In genomic region chr2:25920786-25921390, GRCh38 we compare ENCODE assay signal across 26 cellular contexts.
"Had no signal": no experiment of that assay in that cellular context is flagged by ENCODE, and none has a peak within 500 bp of the region (broad histone marks: within the 10 kb centered on the region; RNA-seq: fewer than 3 reads in every experiment).

No MANE protein-coding gene starts in this region.

- H3K9me3 Mint-ChIP-seq: activated CD4-positive, alpha-beta memory T cell treated with anti-CD3 and anti-CD28 coated beads for 36 hours; activated CD4-positive, alpha-beta T cell treated with anti-CD3 and anti-CD28 coated beads, Interleukin-2, amount 10 ng/mL, durations not matched to agents 7 days and 5 days; activated naive CD4-positive, alpha-beta T cell treated with anti-CD3 and anti-CD28 coated beads, Interleukin-2, amount 50 U/mL, for 72 hours; activated naive CD8-positive, alpha-beta T cell treated with anti-CD3 and anti-CD28 coated beads, Interleukin-2, amount 50 U/mL, for 24 hours; activated T-cell treated with anti-CD3 and anti-CD28 coated beads, Interleukin-2, amount 50 U/mL, for 4 hours; T-cell had no signal

- H3K4me3 Mint-ChIP-seq: activated CD4-positive, alpha-beta memory T cell treated with anti-CD3 and anti-CD28 coated beads for 36 hours; activated CD4-positive, alpha-beta T cell treated with anti-CD3 and anti-CD28 coated beads, Interleukin-2, amount 10 ng/mL, durations not matched to agents 7 days and 5 days; activated naive CD8-positive, alpha-beta T cell treated with anti-CD3 and anti-CD28 coated beads, Interleukin-2, amount 50 U/mL, for 24 hours; activated T-cell treated with anti-CD3 and anti-CD28 coated beads, Interleukin-2, amount 50 U/mL, for 4 hours; brain; T-cell had no signal

- H3K27ac Mint-ChIP-seq: activated CD4-positive, alpha-beta memory T cell treated with anti-CD3 and anti-CD28 coated beads for 36 hours; activated CD4-positive, alpha-beta T cell treated with anti-CD3 and anti-CD28 coated beads, Interleukin-2, amount 10 ng/mL, durations not matched to agents 7 days and 5 days; activated naive CD4-positive, alpha-beta T cell treated with anti-CD3 and anti-CD28 coated beads, Interleukin-2, amount 50 U/mL, for 72 hours; activated naive CD8-positive, alpha-beta T cell treated with anti-CD3 and anti-CD28 coated beads, Interleukin-2, amount 50 U/mL, for 24 hours; brain; T-cell had no signal

- H3K4me1 Mint-ChIP-seq: brain had no signal

- H3K27me3 Mint-ChIP-seq: activated CD4-positive, alpha-beta memory T cell treated with anti-CD3 and anti-CD28 coated beads for 36 hours; T-cell had no signal

- FAIRE-seq: astrocyte, TTC549 had no signal

- H3K4me3 ChIP-seq: SK-N-MC had no signal

- H3K27ac ChIP-seq: SK-N-MC had no signal

- DNase-seq: activated CD4-positive, alpha-beta memory T cell treated with anti-CD3 and anti-CD28 coated beads for 36 hours; activated CD4-positive, alpha-beta T cell treated with anti-CD3 and anti-CD28 coated beads, Interleukin-2, amount 10 ng/mL, durations not matched to agents 7 days and 5 days; activated CD4-positive, CD25-positive, alpha-beta regulatory T cell; activated CD8-positive, alpha-beta memory T cell treated with anti-CD3 and anti-CD28 coated beads for 24 hours; activated effector memory CD4-positive, alpha-beta T cell treated with anti-CD3 and anti-CD28 coated beads, Interleukin-2, amount 50 U/mL, for 16 hours; activated naive CD4-positive, alpha-beta T cell treated with Interleukin-2 at 50 U/mL for 16 hours; activated naive CD8-positive, alpha-beta T cell treated with anti-CD3 and anti-CD28 coated beads, Interleukin-2, amount 50 U/mL, for 24 hours; activated T-cell treated with anti-CD3 and anti-CD28 coated beads, Interleukin-2, amount 50 U/mL, for 4 hours; amygdala; KG1; NCI-H1092; NCI-H1417; NCI-H1930; NCI-H2107; NCI-H345; NCI-H510A; NCI-H526 treated with DMSO at 0.1 percent for 48 hours; NCI-H82; RPMI8226; T-cell; T-helper 2 cell had no signal

- H3K36me3 Mint-ChIP-seq: activated CD4-positive, alpha-beta memory T cell treated with anti-CD3 and anti-CD28 coated beads for 36 hours; activated naive CD4-positive, alpha-beta T cell treated with anti-CD3 and anti-CD28 coated beads, Interleukin-2, amount 50 U/mL, for 72 hours; brain; T-cell had no signal
